16 cellular contexts compared by ENCODE assay signal in genomic region chr19:13076320-13076719, GRCh38. TPM values are rescaled to one million over a fixed set of nuclear protein-coding genes. Genes with fewer than 3 reads are reported as not detected.
A peak's percentile ranks its signal among the peaks of the same experiment; 100 is the strongest.
DNase-seq lines count a peak whose midpoint lies in the region; ATAC-seq and TF ChIP-seq lines count a peak whose summit lies in the region.
"Had no signal": no experiment of that assay in that cellular context is flagged by ENCODE, and none has a peak within 500 bp of the region (broad histone marks: within the 10 kb centered on the region; RNA-seq: fewer than 3 reads in every experiment).

No MANE protein-coding gene starts in this region.

- H3K27me3 ChIP-seq in PC-3 (ENCODE audit: low read length): no peaks in the 10 kb centered on the region
- H3K27me3 ChIP-seq in muscle layer of colon (ENCODE audit: control insufficient read depth in 1 of 2, insufficient read depth in 2 of 2, low read length in 2 of 2): no peaks in the 10 kb centered on the region
- no peaks in the 10 kb centered on the region for H3K27me3 ChIP-seq in tibial artery

- intact Hi-C loops in PC-3 (cut with micrococcal nuclease) (no loop called here), tibial artery (cut with DNase I; ENCODE audit: low total_unique reads) (no loop called here)

- H3F3A ChIP-seq in PC-3 (ENCODE audit: low read length, unreplicated experiment): no peaks in the 10 kb centered on the region

- BruUV-seq in PC-3 (replicated peaks; lab: Mats Ljungman, UMichigan): TSS peak; percentile 5

- H3K4me1 ChIP-seq in PC-3 (ENCODE audit: insufficient read depth, low read length) (peaks cover 6% of the 10 kb centered on the region), muscle layer of colon (ENCODE audit: insufficient read depth, low read length) (peaks cover 72% of the 10 kb centered on the region), tibial artery (peaks cover 7 to 83% (median 52%) of the 10 kb centered on the region in 4 donors)
- H3K4me1 ChIP-seq: HAP-1 had no signal

- no peak overlapping the region for H2AFZ ChIP-seq in PC-3 (ENCODE audit: low read length)

- POLR2A ChIA-PET in PC-3 (lab: Charles Lee; ENCODE audit: unreplicated experiment): interaction anchor here (0.5 kb wide), 1 partner anchor 109 kb away, joined by 10 read pairs; no protein-coding TSS in a partner anchor

- H3K9ac ChIP-seq in PC-3 (ENCODE audit: low read length) (no peak overlapping the region), muscle layer of colon (ENCODE audit: low read length) (no peak overlapping the region)

- H3K36me3 ChIP-seq in PC-3 (ENCODE audit: low read depth, low read length) (peaks cover 22% of the 10 kb centered on the region; the same call in 1 of the 2 replicates), muscle layer of colon (ENCODE audit: insufficient read depth, low read length) (peaks cover 49% of the 10 kb centered on the region), tibial artery (peaks cover 14 to 74% (median 21%) of the 10 kb centered on the region in 3 donors)
- H3K36me3 ChIP-seq: HAP-1, WERI-Rb-1 had no signal

- TF ChIP-seq CTCF in PC-3 (conservative IDR thresholded peaks at IDR 0.05; ENCODE audit: low read depth, low read length) (no peak), tibial artery (IDR thresholded peaks at IDR 0.05) (no peak)

- no peaks in the 10 kb centered on the region for H3K9me2 ChIP-seq in PC-3 (replicated peaks; ENCODE audit: low read length)

- H4K20me1 ChIP-seq in PC-3 (ENCODE audit: low read length): no peaks in the 10 kb centered on the region

- no peak for ATAC-seq in PC-3
- ATAC-seq in GM18868 (IDR thresholded peaks at IDR 0.05; ENCODE audit: unreplicated experiment): no peak
- no peak for ATAC-seq in HG03342 (IDR thresholded peaks at IDR 0.05; ENCODE audit: unreplicated experiment)
- ATAC-seq: activated CD8-positive, alpha-beta T cell treated with anti-CD3 and anti-CD28 coated beads, Interleukin-2, amount 10 ng/mL, durations not matched to agents 7 days and 5 days; activated T-cell treated with anti-CD3 and anti-CD28 coated beads, Interleukin-2, amount 50 U/mL, for 4 hours; natural killer cell had no signal

- H3K79me2 ChIP-seq in PC-3 (ENCODE audit: low read length): no peaks in the 10 kb centered on the region

- DNase-seq in PC-3 (no peak), tibial artery (no peak), GM03348 (ENCODE audit: low spot score) (no peak)
- DNase-seq: activated CD8-positive, alpha-beta T cell treated with anti-CD3 and anti-CD28 coated beads, Interleukin-2, amount 10 ng/mL, durations not matched to agents 7 days and 5 days; activated T-cell treated with anti-CD3 and anti-CD28 coated beads, Interleukin-2, amount 50 U/mL, for 4 hours; EL; immature natural killer cell; MV-4-11; natural killer cell; NCI-H187; WERI-Rb-1 had no signal

- H3K27ac ChIP-seq in PC-3 (ENCODE audit: low read length) (no peak overlapping the region), cingulate gyrus (ENCODE audit: low read depth, low read length) (peak overlapping the region; percentile 96), muscle layer of colon (ENCODE audit: low read depth, low read length) (peak overlapping the region; percentile 95), tibial artery (peak overlapping the region; percentile 79 to 83)
- H3K27ac ChIP-seq: WERI-Rb-1 had no signal

- CTCF ChIA-PET in PC-3 (lab: Charles Lee): no interaction called here

- H3K4me3 ChIP-seq in PC-3 (ENCODE audit: low read length) (no peak overlapping the region), muscle layer of colon (ENCODE audit: low read depth in 1 of 2, low read length in 2 of 2) (no peak overlapping the region), tibial artery (no peak overlapping the region)
- H3K4me3 ChIP-seq: HAP-1 had no signal

- H3K9me3 ChIP-seq in PC-3 (ENCODE audit: low read length): no peaks in the 10 kb centered on the region
- no peaks in the 10 kb centered on the region for H3K9me3 ChIP-seq in muscle layer of colon (ENCODE audit: low read length)
- H3K9me3 ChIP-seq in tibial artery: no peaks in the 10 kb centered on the region
- H3K9me3 ChIP-seq: HAP-1 had no signal

- H3K4me2 ChIP-seq in PC-3 (ENCODE audit: low read length): no peak overlapping the region

RNA-seq across cellular contexts. Expression of gene LYL1, which starts 26.3 kb away (rescaled TPM):
- 3.3 and 12.0 TPM in 2 replicates for total RNA-seq in PC-3 (2014; rRNA removed)

RNA-seq across cellular contexts. Expression of gene TRMT1, which starts 40.2 kb away (rescaled TPM):
- total RNA-seq in PC-3 (2014; rRNA removed): 91.8 and 117 TPM in 2 replicates

RNA-seq across cellular contexts. Expression of gene NACC1, which starts 41.7 kb away (rescaled TPM):
- 266 and 337 TPM in 2 replicates for total RNA-seq in PC-3 (2014; rRNA removed)
